Comparison of ENCODE assay signal across 23 cellular contexts in genomic region chr14:74630881-74631690, GRCh38. TPM values are rescaled to one million over a fixed set of nuclear protein-coding genes. Genes with fewer than 3 reads are reported as not detected.
DNase-seq lines count a peak whose midpoint lies in the region; ATAC-seq and TF ChIP-seq lines count a peak whose summit lies in the region.
"Had no signal": no experiment of that assay in that cellular context is flagged by ENCODE, and none has a peak within 500 bp of the region (broad histone marks: within the 10 kb centered on the region; RNA-seq: fewer than 3 reads in every experiment).

No MANE protein-coding gene starts in this region.

- H3K4me1 ChIP-seq in heart right ventricle = peaks cover 0 to 17% (median 0%) of the 10 kb centered on the region in 9 donors
- no peaks in the 10 kb centered on the region for H3K4me1 ChIP-seq in upper lobe of left lung
- H3K4me1 ChIP-seq: thyroid gland had no signal

- H3K4me3 ChIP-seq in heart right ventricle (no peak overlapping the region), upper lobe of left lung (no peak overlapping the region)
- H3K4me3 ChIP-seq: thyroid gland had no signal

- TF ChIP-seq POLR2A in upper lobe of left lung (IDR thresholded peaks at IDR 0.05) = no peak

- no peaks in the 10 kb centered on the region for H3K36me3 ChIP-seq in heart right ventricle
- no peaks in the 10 kb centered on the region for H3K36me3 ChIP-seq in upper lobe of left lung
- H3K36me3 ChIP-seq: neutrophil, thyroid gland had no signal

- TF ChIP-seq CTCF in heart right ventricle (IDR thresholded peaks at IDR 0.05) = no peak
- no peak for TF ChIP-seq CTCF in upper lobe of left lung (IDR thresholded peaks at IDR 0.05)

- ATAC-seq in heart right ventricle (peak in 5 of 8 donors; percentile 22 to 54 (median 36)), upper lobe of left lung (ENCODE audit: low FRiP score in 2 of 2) (peak; percentile 31 to 38), HG03565 (IDR thresholded peaks at IDR 0.05; ENCODE audit: unreplicated experiment) (no peak), GM19328 (IDR thresholded peaks at IDR 0.05; ENCODE audit: unreplicated experiment) (no peak)
- ATAC-seq: effector memory CD8-positive, alpha-beta T cell; PC-3 had no signal

- H3K27me3 ChIP-seq in heart right ventricle = peaks cover 0 to 4% (median 0%) of the 10 kb centered on the region in 7 donors
- no peaks in the 10 kb centered on the region for H3K27me3 ChIP-seq in upper lobe of left lung
- H3K27me3 ChIP-seq: neutrophil, thyroid gland had no signal

- intact Hi-C loops in heart right ventricle (cut with DNase I) = no loop called here

- TF ChIP-seq EP300 in upper lobe of left lung (IDR thresholded peaks at IDR 0.05) = no peak

- DNase-seq in NCI-H82 (lab: John Stamatoyannopoulos, UW) (peak; percentile 30), NCI-H82 treated with DMSO at 0.1 percent for 48 hours (lab: John Stamatoyannopoulos, UW; ENCODE audit: unreplicated experiment) (no peak), heart right ventricle (no peak), myocyte (ENCODE audit: low read depth) (peak; percentile 77), upper lobe of left lung (no peak), NCI-H748 (lab: John Stamatoyannopoulos, UW; ENCODE audit: unreplicated experiment) (no peak)
- DNase-seq: activated CD4-positive, alpha-beta memory T cell treated with anti-CD3 and anti-CD28 coated beads, Interleukin-2, amount 10 ng/mL, durations not matched to agents 7 days and 5 days; activated naive CD8-positive, alpha-beta T cell treated with anti-CD3 and anti-CD28 coated beads, Interleukin-2, amount 10 ng/mL, durations not matched to agents 7 days and 5 days; activated T-cell treated with anti-CD3 and anti-CD28 coated beads, Interleukin-2, amount 50 U/mL, for 48 hours; central memory CD4-positive, alpha-beta T cell; DMS53; effector memory CD8-positive, alpha-beta T cell; mammary epithelial cell; NCI-H2029 treated with DMSO at 0.1 percent for 48 hours; PC-3; SK-N-SH; stimulated activated CD4-positive, alpha-beta T cell treated with anti-CD3 and anti-CD28 coated beads, Interleukin-4, amount 100 ng/mL, for 24 hours; stimulated activated CD8-positive, alpha-beta memory T cell treated with anti-CD3 and anti-CD28 coated beads, Interleukin-4, amount 100 ng/mL, for 48 hours; thyroid gland had no signal

- H3K27ac ChIP-seq in heart right ventricle (peak overlapping the region in 4 of 10 donors; percentile 25 to 51 (median 38)), upper lobe of left lung (peak overlapping the region in 1 of 4 donors; percentile 49)
- H3K27ac ChIP-seq: 22Rv1, neutrophil, thyroid gland had no signal

- 67 to 69% methylated on average over 15 of the region's 15 CpGs for WGBS in heart right ventricle, 2 donors
- 72 to 80% methylated on average over 14 to 15 of the region's 15 CpGs for WGBS in upper lobe of left lung, 2 donors

- H3K9me3 ChIP-seq in heart right ventricle (no peaks in the 10 kb centered on the region), upper lobe of left lung (no peaks in the 10 kb centered on the region)
- H3K9me3 ChIP-seq: neutrophil, SK-N-SH, thyroid gland had no signal

RNA-seq across cellular contexts. Expression of gene LTBP2, which starts 19.0 kb away (rescaled TPM):
- 10 to 100 TPM in 9 of 10 donors, 1 to 10 TPM in 1; 7.1 to 50.3 (median 18.5) TPM for total RNA-seq in heart right ventricle
- 1 to 10 TPM; 3.5 TPM for polyA plus RNA-seq in heart right ventricle
- 16.5 and 18.6 TPM in 2 replicates for total RNA-seq in myocyte
- polyA plus RNA-seq in myocyte (2012) = 477 TPM
- 100 to 1,000 TPM in 2 of 6 donors, 10 to 100 TPM in 4; 19.7 to 136 (median 77.6) TPM for total RNA-seq in upper lobe of left lung

Comparison
In these comparisons a context has a peak if more than half of its experiments do, and no peak if none do; other contexts are left out.
1. DNase-seq: peak in NCI-H82 (single experiment) and myocyte (single experiment); none in NCI-H82 treated with DMSO at 0.1 percent for 48 hours (single experiment), heart right ventricle (0 of 2), upper lobe of left lung (0 of 2) and NCI-H748 (single experiment).
2. ATAC-seq: peak in heart right ventricle (5 of 8) and upper lobe of left lung (2 of 2); none in HG03565 (single experiment) and GM19328 (single experiment).